In genomic region chr1:11520531-11521233, GRCh38 we compare ENCODE assay signal across 1 cellular context.
TF ChIP-seq lines count a peak whose summit lies in the region.

No MANE protein-coding gene starts in this region.

TF ChIP-seq in K562, 482 proteins besides CTCF, POLR2A, EP300 and RAD21:
- TF ChIP-seq SAP30 (IDR thresholded peaks at IDR 0.05; ENCODE audit: borderline replicate concordance, insufficient read depth, low read depth, low read length, poor library complexity, severe bottlenecking) (no peak), ZFP36 (IDR thresholded peaks at IDR 0.05; ENCODE audit: low read depth, low read length, partially characterized antibody) (peak; percentile 43)
